ENCODE assay signal across 18 cellular contexts in the genomic region with DNA sequence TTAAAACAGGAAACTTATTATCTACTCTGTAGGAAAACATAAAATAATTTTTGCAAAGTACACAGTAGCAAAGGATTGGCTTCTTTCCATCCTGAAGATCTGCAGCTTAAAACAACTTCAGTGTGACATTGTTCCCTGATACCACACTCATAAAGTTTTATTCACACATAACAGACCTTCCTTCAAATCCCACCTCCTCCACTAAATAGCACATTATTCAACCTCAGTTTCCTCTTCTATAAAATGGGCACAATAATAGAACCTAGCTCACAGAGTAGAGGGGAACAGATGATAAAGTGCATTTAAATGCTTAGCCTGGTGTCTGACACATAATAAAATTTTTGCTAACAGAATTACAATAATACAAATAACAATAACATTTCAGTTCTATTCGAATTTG.
A peak's percentile ranks its signal among the peaks of the same experiment; 100 is the strongest.
DNase-seq lines count a peak whose midpoint lies in the region; ATAC-seq, FAIRE-seq and TF ChIP-seq lines count a peak whose summit lies in the region.
"Had no signal": no experiment of that assay in that cellular context is flagged by ENCODE, and none has a peak within 500 bp of the region (broad histone marks: within the 10 kb centered on the region; RNA-seq: fewer than 3 reads in every experiment).

No MANE protein-coding gene starts in this region.

- intact Hi-C loops in Calu3 (cut with micrococcal nuclease; ENCODE audit: unreplicated experiment) = no loop called here
- intact Hi-C loops in K562 (cut with micrococcal nuclease) = no loop called here
- intact Hi-C loops in left colon (cut with DNase I, micrococcal nuclease) = no loop called here
- intact Hi-C loops in spleen (cut with DNase I; ENCODE audit: low total_unique reads) = no loop called here

- 0% methylated on average over 1 of the region's 1 CpG for whole genome bisulfite sequencing in K562 (ENCODE audit: insufficient coverage, low coverage, missing lambda C conversion rate)
- 0 to 30% (median 6%) methylated on average over 1 of the region's 1 CpG for WGBS in small intestine, 3 donors
- WGBS in spleen, 5 donors = 35 to 74% (median 56%) methylated on average over 1 of the region's 1 CpG

- no peak for DNase-seq in Calu3
- DNase-seq in K562 (ENCODE audit: extremely low read depth in 1 of 4, low spot score in 3 of 4) = no peak
- no peak for DNase-seq in left colon
- DNase-seq in small intestine = peak; percentile 32
- DNase-seq in spleen = no peak
- no peak for DNase-seq in LoVo (ENCODE audit: low spot score)
- DNase-seq in stimulated activated CD4-positive, alpha-beta T cell treated with anti-CD3 and anti-CD28 coated beads, Interleukin-4, amount 100 ng/mL, for 4 hours = no peak
- DNase-seq: activated naive CD4-positive, alpha-beta T cell treated with anti-CD3 and anti-CD28 coated beads, Interleukin-2, amount 10 ng/mL, durations not matched to agents 7 days and 5 days; central memory CD4-positive, alpha-beta T cell; foreskin melanocyte; immature natural killer cell; NCI-H82; stimulated activated CD4-positive, alpha-beta T cell treated with anti-CD3 and anti-CD28 coated beads, Interleukin-2, amount 100 ng/mL, for 24 hours had no signal

- H3K4me1 Mint-ChIP-seq in Calu3 (ENCODE audit: low read depth, unreplicated experiment) = peaks cover 53% of the 10 kb centered on the region
- H3K4me1 Mint-ChIP-seq: activated naive CD4-positive, alpha-beta T cell treated with anti-CD3 and anti-CD28 coated beads, Interleukin-2, amount 10 ng/mL, durations not matched to agents 7 days and 5 days; immature natural killer cell had no signal

- TF ChIP-seq CTCF in Calu3 (IDR thresholded peaks at IDR 0.05; ENCODE audit: unreplicated experiment) (no peak), K562 (IDR thresholded peaks at IDR 0.05 in 2 of 3, conservative IDR thresholded peaks at IDR 0.05 in 1 of 3; ENCODE audit: insufficient read depth in 2 of 3, low read depth in 1 of 3, low read length in 3 of 3) (no peak), spleen (IDR thresholded peaks at IDR 0.05 in 8 of 11, conservative IDR thresholded peaks at IDR 0.05 in 3 of 11) (no peak)

- no peak for TF ChIP-seq EP300 in K562 (IDR thresholded peaks at IDR 0.05; ENCODE audit: low read length)

- H3K27me3 ChIP-seq in K562 (ENCODE audit: control insufficient read depth in 2 of 2, insufficient read depth in 2 of 2, low read length in 2 of 2) (peaks cover 0 to 9% of the 10 kb centered on the region in 2 experiments; a peak in 3 of 5 replicates), small intestine (ENCODE audit: control insufficient read depth in 2 of 2, insufficient read depth in 2 of 2, low read length in 2 of 2) (no peaks in the 10 kb centered on the region), spleen (replicated peaks in 1 of 7) (peaks cover 0 to 8% (median 0%) of the 10 kb centered on the region in 7 donors)

- no peak overlapping the region for H2AFZ ChIP-seq in K562 (ENCODE audit: low read depth, low read length)

- H3K36me3 Mint-ChIP-seq in Calu3 (ENCODE audit: insufficient read depth, unreplicated experiment) = peaks cover 10% of the 10 kb centered on the region
- H3K36me3 Mint-ChIP-seq: activated naive CD4-positive, alpha-beta T cell treated with anti-CD3 and anti-CD28 coated beads, Interleukin-2, amount 10 ng/mL, durations not matched to agents 7 days and 5 days; immature natural killer cell had no signal

- ATAC-seq in K562 (no peak), left colon (peak; percentile 1), GM18502 (IDR thresholded peaks at IDR 0.05; ENCODE audit: poor library complexity, unreplicated experiment) (no peak)
- ATAC-seq: HCT116 had no signal

- CTCF ChIA-PET in Calu3 (lab: Charles Lee) = interaction anchor here (0.8 to 1.2 kb wide), 2 partner anchors 9 to 118 kb away, joined by 3 read pairs; no protein-coding TSS in a partner anchor
- CTCF ChIA-PET in K562 (lab: Yijun Ruan, JAX; ENCODE audit: low intra/inter-chr PET ratio) = interaction anchor here (0.7 kb wide), 1 partner anchor 56 kb away, joined by 3 read pairs; no protein-coding TSS in a partner anchor

- H3K79me2 ChIP-seq in K562 (ENCODE audit: control insufficient read depth, insufficient read depth, low read length) = no peaks in the 10 kb centered on the region

- POLR2A ChIA-PET in K562 (lab: Yijun Ruan, JAX) = no interaction called here

- H3K27ac ChIP-seq in K562 (ENCODE audit: extremely low read depth, low read depth, low read length) = no peak overlapping the region
- H3K27ac ChIP-seq in small intestine (ENCODE audit: low read depth in 1 of 2, low read length in 1 of 2) = peak overlapping the region; percentile 75 to 92
- no peak overlapping the region for H3K27ac ChIP-seq in spleen

- no peak for TF ChIP-seq RAD21 in K562 (CRISPR knock-in tag; conservative IDR thresholded peaks at IDR 0.05 in 1 of 2, IDR thresholded peaks at IDR 0.05 in 1 of 2)

- BruUV-seq in Calu3 (replicated peaks; lab: Mats Ljungman, UMichigan) (TSS peak; percentile 91), K562 (replicated peaks; lab: Mats Ljungman, UMichigan) (no TSS peak)

- H3K9me3 ChIP-seq in K562 (replicated peaks; ENCODE audit: control insufficient read depth, insufficient read depth, low read depth, low read length) (no peaks in the 10 kb centered on the region), small intestine (ENCODE audit: control insufficient read depth, low read depth) (no peaks in the 10 kb centered on the region), spleen (peaks cover 0 to 8% (median 2%) of the 10 kb centered on the region in 8 donors)
- H3K9me3 ChIP-seq: mucosa of descending colon had no signal

- H3K36me3 ChIP-seq in K562 (ENCODE audit: control insufficient read depth, insufficient read depth, low read length) (no peaks in the 10 kb centered on the region), small intestine (ENCODE audit: control insufficient read depth in 2 of 2, insufficient read depth in 2 of 2, low read length in 2 of 2) (no peaks in the 10 kb centered on the region), spleen (no peaks in the 10 kb centered on the region)

- no peaks in the 10 kb centered on the region for H3K9me1 ChIP-seq in K562 (ENCODE audit: control insufficient read depth, insufficient read depth, low read length)

- no peak overlapping the region for H3K9ac ChIP-seq in K562 (ENCODE audit: insufficient read depth in 1 of 2, low read depth in 2 of 2, low read length in 2 of 2)

- no peak for FAIRE-seq in K562 (lab: Jason Lieb, UNC)
- no peak for FAIRE-seq in small intestine (lab: Jason Lieb, UNC)

- H3K4me2 ChIP-seq in K562 (ENCODE audit: insufficient read depth, low read length) = no peak overlapping the region

- peak overlapping the region; percentile 96 for H3K27ac Mint-ChIP-seq in Calu3 (ENCODE audit: unreplicated experiment)
- H3K27ac Mint-ChIP-seq: activated naive CD4-positive, alpha-beta T cell treated with anti-CD3 and anti-CD28 coated beads, Interleukin-2, amount 10 ng/mL, durations not matched to agents 7 days and 5 days; activated T-helper 1 cell treated with anti-CD3 and anti-CD28 coated beads, Interleukin-12 subunit alpha, Interleukin-12 subunit beta, Interleukin-2, Interleukin-4 antibody, amounts not matched to agents 30 ng/mL and 10 ng/mL and 1 ng/mL, durations not matched to agents 14 hours and 24 hours and 36 hours; immature natural killer cell had no signal

- no peaks in the 10 kb centered on the region for H4K20me1 ChIP-seq in K562 (replicated peaks; ENCODE audit: control insufficient read depth, insufficient read depth, low read length)

- no peak overlapping the region for H3K4me3 ChIP-seq in K562
- no peak overlapping the region for H3K4me3 ChIP-seq in small intestine (ENCODE audit: low read depth in 1 of 2, low read length in 2 of 2)
- no peak overlapping the region for H3K4me3 ChIP-seq in spleen
- H3K4me3 ChIP-seq: mucosa of descending colon had no signal

- H3K4me1 ChIP-seq in K562 (replicated peaks in 1 of 2; ENCODE audit: control insufficient read depth in 2 of 2, insufficient read depth in 2 of 2, low read length in 2 of 2) = no peaks in the 10 kb centered on the region; a peak in 1 of 5 replicates
- H3K4me1 ChIP-seq in small intestine (ENCODE audit: control insufficient read depth in 2 of 2, insufficient read depth in 1 of 2, low read depth in 1 of 2, low read length in 1 of 2) = peaks cover 5% of the 10 kb centered on the region in 2 donors
- H3K4me1 ChIP-seq in spleen = no peaks in the 10 kb centered on the region

- no peaks in the 10 kb centered on the region for H3K9me3 Mint-ChIP-seq in Calu3 (ENCODE audit: low read depth, unreplicated experiment)
- H3K9me3 Mint-ChIP-seq: activated naive CD4-positive, alpha-beta T cell treated with anti-CD3 and anti-CD28 coated beads, Interleukin-2, amount 10 ng/mL, durations not matched to agents 7 days and 5 days; activated T-helper 1 cell treated with anti-CD3 and anti-CD28 coated beads, Interleukin-12 subunit alpha, Interleukin-12 subunit beta, Interleukin-2, Interleukin-4 antibody, amounts not matched to agents 30 ng/mL and 10 ng/mL and 1 ng/mL, durations not matched to agents 14 hours and 24 hours and 36 hours; immature natural killer cell had no signal

- in situ Hi-C loops in K562 (cut with MboI) = no loop called here

- no peak for TF ChIP-seq POLR2A in K562 (conservative IDR thresholded peaks at IDR 0.05)
- no peak for TF ChIP-seq POLR2A in spleen (IDR thresholded peaks at IDR 0.05)

- peak overlapping the region; percentile 56 for H3K4me3 Mint-ChIP-seq in Calu3 (ENCODE audit: low read depth, unreplicated experiment)
- H3K4me3 Mint-ChIP-seq: activated naive CD4-positive, alpha-beta T cell treated with anti-CD3 and anti-CD28 coated beads, Interleukin-2, amount 10 ng/mL, durations not matched to agents 7 days and 5 days; activated T-helper 1 cell treated with anti-CD3 and anti-CD28 coated beads, Interleukin-12 subunit alpha, Interleukin-12 subunit beta, Interleukin-2, Interleukin-4 antibody, amounts not matched to agents 30 ng/mL and 10 ng/mL and 1 ng/mL, durations not matched to agents 14 hours and 24 hours and 36 hours; immature natural killer cell had no signal

- no peaks in the 10 kb centered on the region for H3K27me3 Mint-ChIP-seq in Calu3 (ENCODE audit: unreplicated experiment)
- H3K27me3 Mint-ChIP-seq: progenitor cell of endocrine pancreas had no signal

TF ChIP-seq in K562, 482 proteins besides CTCF, POLR2A, EP300 and RAD21 (continues in another document):
- TF ChIP-seq RBM25 (IDR thresholded peaks at IDR 0.05; ENCODE audit: low read depth, low read length, severe bottlenecking) = peak; percentile 90

Comparison
In these comparisons a context has a peak if more than half of its experiments do, and no peak if none do; other contexts are left out.
1. H3K27ac ChIP-seq: peak in small intestine (2 of 2); none in K562 (single experiment) and spleen (0 of 8).